Comparison of ENCODE assay signal across 12 cellular contexts in genomic region chr17:42071810-42072209, GRCh38. TPM values are rescaled to one million over a fixed set of nuclear protein-coding genes. Genes with fewer than 3 reads are reported as not detected.
DNase-seq lines count a peak whose midpoint lies in the region; ATAC-seq and TF ChIP-seq lines count a peak whose summit lies in the region.
"Had no signal": no experiment of that assay in that cellular context is flagged by ENCODE, and none has a peak within 500 bp of the region (broad histone marks: within the 10 kb centered on the region; RNA-seq: fewer than 3 reads in every experiment).

No MANE protein-coding gene starts in this region.

- peaks cover 13% of the 10 kb centered on the region for H3K4me1 Mint-ChIP-seq in CD8-positive, alpha-beta T cell (ENCODE audit: low read depth)
- peaks cover 8% of the 10 kb centered on the region for H3K4me1 Mint-ChIP-seq in activated naive CD8-positive, alpha-beta T cell treated with anti-CD3 and anti-CD28 coated beads for 36 hours
- H3K4me1 Mint-ChIP-seq in nephron progenitor cell, result peaks cover 24% of the 10 kb centered on the region

- H3K9me3 ChIP-seq in CD8-positive, alpha-beta T cell (ENCODE audit: low read length), result no peaks in the 10 kb centered on the region
- no peaks in the 10 kb centered on the region for H3K9me3 ChIP-seq in HUES6 (ENCODE audit: control insufficient read depth, insufficient read depth, low read depth, low read length)
- no peaks in the 10 kb centered on the region for H3K9me3 ChIP-seq in aorta (ENCODE audit: control insufficient read depth, low read length)
- H3K9me3 ChIP-seq: prostate gland had no signal

- H3K36me3 ChIP-seq in CD8-positive, alpha-beta T cell (ENCODE audit: insufficient read depth, low read length), result no peaks in the 10 kb centered on the region
- H3K36me3 ChIP-seq in HUES6 (ENCODE audit: control insufficient read depth, insufficient read depth, low read length) (no peaks in the 10 kb centered on the region), aorta (ENCODE audit: control insufficient read depth in 1 of 2, insufficient read depth in 2 of 2, low read length in 1 of 2) (no peaks in the 10 kb centered on the region)
- H3K36me3 ChIP-seq: prostate gland had no signal

- no peaks in the 10 kb centered on the region for H3K27me3 ChIP-seq in CD8-positive, alpha-beta T cell (ENCODE audit: insufficient read depth, low read length)
- H3K27me3 ChIP-seq in HUES6 (ENCODE audit: control insufficient read depth, insufficient read depth, low read length) (peaks cover 23% of the 10 kb centered on the region; the same call in 1 of the 2 replicates), aorta (ENCODE audit: control insufficient read depth in 1 of 2, insufficient read depth in 2 of 2, low read length in 1 of 2) (no peaks in the 10 kb centered on the region)

- H3K9ac ChIP-seq in HUES6 (ENCODE audit: low read length), result no peak overlapping the region

- peak; percentile 21 for ATAC-seq in CD8-positive, alpha-beta T cell
- ATAC-seq in aorta (ENCODE audit: low FRiP score), result no peak
- ATAC-seq in GM18858 (IDR thresholded peaks at IDR 0.05; ENCODE audit: unreplicated experiment), result no peak

- peak overlapping the region; percentile 71 for H3K4me3 Mint-ChIP-seq in CD8-positive, alpha-beta T cell
- H3K4me3 Mint-ChIP-seq in activated naive CD8-positive, alpha-beta T cell treated with anti-CD3 and anti-CD28 coated beads for 36 hours, result peak overlapping the region; percentile 78
- H3K4me3 Mint-ChIP-seq in nephron progenitor cell, result peak overlapping the region; percentile 63

- CTCF ChIA-PET in CD8-positive, alpha-beta T cell (lab: Charles Lee), result interaction anchor here (0.6 to 1.9 kb wide), 7 partner anchors 15 to 109 kb away, joined by 3 to 6 read pairs (median 3); partner anchors contain the start of gene NKIRAS2

- no peak for TF ChIP-seq CTCF in CD8-positive, alpha-beta T cell (IDR thresholded peaks at IDR 0.05)
- no peak for TF ChIP-seq CTCF in nephron progenitor cell (IDR thresholded peaks at IDR 0.05)

- peaks cover 18% of the 10 kb centered on the region for H3K27me3 Mint-ChIP-seq in CD8-positive, alpha-beta T cell (ENCODE audit: low read depth)
- peaks cover 15% of the 10 kb centered on the region for H3K27me3 Mint-ChIP-seq in activated naive CD8-positive, alpha-beta T cell treated with anti-CD3 and anti-CD28 coated beads for 36 hours
- H3K27me3 Mint-ChIP-seq in nephron progenitor cell (ENCODE audit: low read depth, poor library complexity), result peaks cover 51% of the 10 kb centered on the region

- peaks cover 9% of the 10 kb centered on the region for H3K4me1 ChIP-seq in CD8-positive, alpha-beta T cell (ENCODE audit: insufficient read depth, low read length)
- peaks cover 12% of the 10 kb centered on the region for H3K4me1 ChIP-seq in HUES6 (ENCODE audit: control insufficient read depth, insufficient read depth, low read length)
- no peaks in the 10 kb centered on the region for H3K4me1 ChIP-seq in aorta (ENCODE audit: control insufficient read depth in 1 of 2, insufficient read depth in 2 of 2, low read length in 2 of 2)
- H3K4me1 ChIP-seq: prostate gland had no signal

- H3K36me3 Mint-ChIP-seq in CD8-positive, alpha-beta T cell, result no peaks in the 10 kb centered on the region
- H3K36me3 Mint-ChIP-seq in activated naive CD8-positive, alpha-beta T cell treated with anti-CD3 and anti-CD28 coated beads for 36 hours, result no peaks in the 10 kb centered on the region
- no peaks in the 10 kb centered on the region for H3K36me3 Mint-ChIP-seq in nephron progenitor cell (ENCODE audit: low read depth)

- no peak overlapping the region for H3K27ac Mint-ChIP-seq in CD8-positive, alpha-beta T cell
- H3K27ac Mint-ChIP-seq in activated naive CD8-positive, alpha-beta T cell treated with anti-CD3 and anti-CD28 coated beads for 36 hours, result peak overlapping the region; percentile 48
- no peak overlapping the region for H3K27ac Mint-ChIP-seq in nephron progenitor cell

- DNase-seq in CD8-positive, alpha-beta T cell, result peak in 1 of 7 experiments; percentile 25
- no peak for DNase-seq in activated naive CD8-positive, alpha-beta T cell treated with anti-CD3 and anti-CD28 coated beads for 36 hours
- DNase-seq in nephron progenitor cell, result no peak
- DNase-seq in aorta, result no peak
- no peak for DNase-seq in D341Med (ENCODE audit: low spot score)
- no peak for DNase-seq in T1000 (lab: John Stamatoyannopoulos, UW)
- DNase-seq: NCI-H1417 treated with DMSO at 0.1 percent for 48 hours, NCI-H82 had no signal

- H3K4me3 ChIP-seq in CD8-positive, alpha-beta T cell (ENCODE audit: low read depth, low read length), result peak overlapping the region; percentile 41
- H3K4me3 ChIP-seq in HUES6 (ENCODE audit: low read depth, low read length) (peak overlapping the region; percentile 61), aorta (ENCODE audit: low read length in 2 of 2) (no peak overlapping the region)

- WGBS in aorta, 2 donors, result 19 to 30% methylated on average over 3 of the region's 3 CpGs

- no peak overlapping the region for H3K27ac ChIP-seq in CD8-positive, alpha-beta T cell (ENCODE audit: low read depth, low read length)
- H3K27ac ChIP-seq in HUES6 (ENCODE audit: low read depth, low read length), result no peak overlapping the region
- no peak overlapping the region for H3K27ac ChIP-seq in aorta (ENCODE audit: low read depth in 1 of 2, low read length in 2 of 2)
- H3K27ac ChIP-seq: prostate gland had no signal

- intact Hi-C loops in CD8-positive, alpha-beta T cell (cut with DNase I, micrococcal nuclease), result no loop called here
- intact Hi-C loops in aorta (cut with DNase I), result no loop called here

- no peaks in the 10 kb centered on the region for H3K9me3 Mint-ChIP-seq in CD8-positive, alpha-beta T cell
- H3K9me3 Mint-ChIP-seq in activated naive CD8-positive, alpha-beta T cell treated with anti-CD3 and anti-CD28 coated beads for 36 hours, result no peaks in the 10 kb centered on the region
- no peaks in the 10 kb centered on the region for H3K9me3 Mint-ChIP-seq in nephron progenitor cell

- POLR2A ChIA-PET in CD8-positive, alpha-beta T cell (lab: Charles Lee), result interaction anchor here (0.8 kb wide), 1 partner anchor 49 kb away, joined by 3 read pairs; no protein-coding TSS in a partner anchor

RNA-seq across cellular contexts. Expression of gene C17orf113, which starts 21.4 kb away (rescaled TPM):
- under 1 TPM; 0.14 to 0.22 TPM for total RNA-seq in CD8-positive, alpha-beta T cell
- under 1 TPM; 0.23 to 0.40 TPM for total RNA-seq in activated naive CD8-positive, alpha-beta T cell treated with anti-CD3 and anti-CD28 coated beads for 36 hours
- total RNA-seq in aorta, result under 1 TPM; 0.32 to 0.96 TPM
- polyA plus RNA-seq in aorta, result under 1 TPM; 0.50 to 0.74 TPM

RNA-seq across cellular contexts. Expression of gene ZNF385C, which starts 26.5 kb away (rescaled TPM):
- under 1 TPM in 1 of 2 experiments, not detected in 1; 0.19 TPM for total RNA-seq in CD8-positive, alpha-beta T cell
- total RNA-seq in activated naive CD8-positive, alpha-beta T cell treated with anti-CD3 and anti-CD28 coated beads for 36 hours, result 1 to 10 TPM in 1 of 2 experiments, under 1 TPM in 1; 0.92 to 1.2 TPM
- total RNA-seq in aorta, result not detected
- polyA plus RNA-seq in aorta, result under 1 TPM in 1 of 2 donors, not detected in 1; 0.49 TPM
- total RNA-seq: fibroblast of villous mesenchyme had no signal

RNA-seq across cellular contexts. Expression of gene DHX58, which starts 40.7 kb away (rescaled TPM):
- 10 to 100 TPM; 32.8 to 39.1 TPM for total RNA-seq in CD8-positive, alpha-beta T cell
- 10 to 100 TPM; 23.5 to 24.9 TPM for total RNA-seq in activated naive CD8-positive, alpha-beta T cell treated with anti-CD3 and anti-CD28 coated beads for 36 hours
- 10 to 100 TPM; 11.6 to 24.5 TPM for total RNA-seq in aorta
- polyA plus RNA-seq in aorta, result 10 to 100 TPM in 1 of 2 donors, 1 to 10 TPM in 1; 3.6 to 45.5 TPM

RNA-seq across cellular contexts. Expression of gene KAT2A, which starts 49.4 kb away (rescaled TPM):
- 10 to 100 TPM; 39.3 to 42.5 TPM for total RNA-seq in CD8-positive, alpha-beta T cell
- 10 to 100 TPM; 49.1 to 51.6 TPM for total RNA-seq in activated naive CD8-positive, alpha-beta T cell treated with anti-CD3 and anti-CD28 coated beads for 36 hours
- 10 to 100 TPM; 24.8 to 49.3 TPM for total RNA-seq in aorta
- 100 to 1,000 TPM in 1 of 2 donors, 1 to 10 TPM in 1; 8.9 to 109 TPM for polyA plus RNA-seq in aorta

RNA-seq across cellular contexts. Expression of gene HSPB9, which starts 50.8 kb away (rescaled TPM):
- not detected for total RNA-seq in CD8-positive, alpha-beta T cell
- total RNA-seq in activated naive CD8-positive, alpha-beta T cell treated with anti-CD3 and anti-CD28 coated beads for 36 hours, result under 1 TPM; 0.18 to 0.33 TPM
- not detected for total RNA-seq in aorta
- polyA plus RNA-seq in aorta, result under 1 TPM; 0.15 to 0.63 TPM
- total RNA-seq: fibroblast of villous mesenchyme had no signal

Comparison
In these comparisons a context has a peak if more than half of its experiments do, and no peak if none do; other contexts are left out.
1. H3K4me3 ChIP-seq: peak in CD8-positive, alpha-beta T cell (single experiment) and HUES6 (single experiment); none in aorta (0 of 2).
2. Peak in every context shown above with its lines, with median percentiles within 50 percentile points of each other: H3K4me3 Mint-ChIP-seq.